Comparison of ENCODE assay signal across 8 cellular contexts in genomic region chr19:17052439-17052838, GRCh38. TPM values are rescaled to one million over a fixed set of nuclear protein-coding genes. Genes with fewer than 3 reads are reported as not detected.
DNase-seq lines count a peak whose midpoint lies in the region; ATAC-seq and TF ChIP-seq lines count a peak whose summit lies in the region.

No MANE protein-coding gene starts in this region.

- no peak overlapping the region for H3K9ac ChIP-seq in mammary epithelial cell (ENCODE audit: insufficient read depth, low read length)

- CTCF ChIA-PET in AG04450 (lab: Charles Lee) (interaction anchor here (0.5 to 5.5 kb wide), 13 partner anchors 9 to 337 kb away, joined by 3 to 66 read pairs (median 4); no protein-coding TSS in a partner anchor), mammary epithelial cell (lab: Charles Lee; ENCODE audit: low non-redundant PET) (interaction anchor here (0.6 kb wide), 2 partner anchors 92 to 257 kb away, joined by 3 to 5 read pairs; partner anchors contain the start of gene DDA1)

- intact Hi-C loops in mammary epithelial cell (cut with micrococcal nuclease) = loop anchor here (1.0 to 5.0 kb wide), 6 partner anchors 140 to 338 kb away; no protein-coding TSS in a partner anchor

- POLR2A ChIA-PET in AG04450 (lab: Yijun Ruan, JAX) = no interaction called here

- H4K20me1 ChIP-seq in mammary epithelial cell (ENCODE audit: insufficient read depth, low read length) = no peaks in the 10 kb centered on the region

- no peak overlapping the region for H2AFZ ChIP-seq in mammary epithelial cell (ENCODE audit: low read depth, low read length)

- 67% methylated on average over 5 of the region's 8 CpGs for WGBS in mammary epithelial cell (ENCODE audit: low coverage, missing lambda C conversion rate)
- 58 to 74% methylated on average over 8 of the region's 8 CpGs for WGBS in lung, 2 donors

- no TSS peak for BruUV-seq in mammary epithelial cell (replicated peaks; lab: Mats Ljungman, UMichigan)

- TF ChIP-seq CTCF in AG04450 (IDR thresholded peaks at IDR 0.05; ENCODE audit: low read depth, low read length) (peak; percentile 74), mammary epithelial cell (conservative IDR thresholded peaks at IDR 0.05 in 1 of 2, IDR thresholded peaks at IDR 0.05 in 1 of 2; ENCODE audit: extremely low read depth in 1 of 2, insufficient read depth in 1 of 2, low read depth in 1 of 2, low read length in 2 of 2) (peak; percentile 49 to 71), lung (IDR thresholded peaks at IDR 0.05; ENCODE audit: control extremely low read depth, extremely low read depth) (peak; percentile 39)

- no peaks in the 10 kb centered on the region for H3K36me3 ChIP-seq in mammary epithelial cell (ENCODE audit: insufficient read depth, low read length)
- H3K36me3 ChIP-seq in lung (ENCODE audit: control insufficient read depth in 2 of 2, insufficient read depth in 2 of 2, low read length in 2 of 2) = peaks cover 3 to 19% of the 10 kb centered on the region in 2 donors

- in situ Hi-C loops in mammary epithelial cell (cut with MboI; ENCODE audit: low sequenced_read_pairs in 2 of 2) = no loop called here

- DNase-seq in AG04450 (ENCODE audit: low read depth, low spot score) (no peak), GM03348 (ENCODE audit: low spot score) (peak; percentile 80), NCI-H774 (lab: John Stamatoyannopoulos, UW) (peak; percentile 6), mammary epithelial cell (peak; percentile 34), lung (ENCODE audit: low spot score) (peak; percentile 58), activated T-cell treated with anti-CD3 and anti-CD28 coated beads for 4 hours (no peak)
- DNase-seq in effector CD4-positive, alpha-beta T cell = no peak

- ATAC-seq in lung (ENCODE audit: insufficient read depth, low FRiP score) (no peak), GM19455 (IDR thresholded peaks at IDR 0.05; ENCODE audit: unreplicated experiment) (no peak)

- H3K27ac ChIP-seq in AG04450 (ENCODE audit: low read depth, low read length) = no peak overlapping the region
- H3K27ac ChIP-seq in mammary epithelial cell (ENCODE audit: insufficient read depth, low read depth, low read length) = no peak overlapping the region
- no peak overlapping the region for H3K27ac ChIP-seq in lung (ENCODE audit: low read depth in 1 of 2, low read length in 1 of 2)

- dilution Hi-C loops in mammary epithelial cell (cut with HindIII; ENCODE audit: low sequenced_read_pairs) = no loop called here

- no peak overlapping the region for H3K4me2 ChIP-seq in mammary epithelial cell (ENCODE audit: insufficient read depth, low read depth, low read length)

- H3K27me3 ChIP-seq in AG04450 (ENCODE audit: control insufficient read depth, insufficient read depth, low read length) (no peaks in the 10 kb centered on the region), mammary epithelial cell (ENCODE audit: insufficient read depth, low read length) (no peaks in the 10 kb centered on the region), lung (ENCODE audit: control insufficient read depth, insufficient read depth) (no peaks in the 10 kb centered on the region)

- H3K9me3 ChIP-seq in AG04450 (ENCODE audit: control insufficient read depth, insufficient read depth, low read length) (no peaks in the 10 kb centered on the region), mammary epithelial cell (replicated peaks; ENCODE audit: insufficient read depth, low read length) (no peaks in the 10 kb centered on the region), lung (ENCODE audit: control insufficient read depth in 2 of 2, insufficient read depth in 1 of 2, low read length in 1 of 2) (no peaks in the 10 kb centered on the region)

- H3K79me2 ChIP-seq in mammary epithelial cell (ENCODE audit: insufficient read depth, low read length) = no peaks in the 10 kb centered on the region

- no peak overlapping the region for H3K4me3 ChIP-seq in AG04450 (ENCODE audit: low read depth, low read length)
- H3K4me3 ChIP-seq in mammary epithelial cell (replicated peaks in 1 of 3; ENCODE audit: insufficient read depth in 1 of 3, low read depth in 2 of 3, low read length in 3 of 3) = no peak overlapping the region
- H3K4me3 ChIP-seq in lung = no peak overlapping the region

- no peaks in the 10 kb centered on the region for H3K4me1 ChIP-seq in mammary epithelial cell (ENCODE audit: insufficient read depth, low read length)
- no peaks in the 10 kb centered on the region for H3K4me1 ChIP-seq in lung (ENCODE audit: control insufficient read depth in 2 of 2, insufficient read depth in 2 of 2, low read length in 2 of 2)

RNA-seq across cellular contexts. Expression of gene HAUS8, which starts 22.8 kb away (rescaled TPM):
- polyA plus RNA-seq in AG04450 (2011; rRNA removed) = 4.6 and 4.9 TPM in 2 replicates
- polyA minus RNA-seq in AG04450 (2011; rRNA and poly(A)+ RNA removed) = 2.3 and 3.7 TPM in 2 replicates
- total RNA-seq in mammary epithelial cell = 10 to 100 TPM in 1 of 2 donors, 1 to 10 TPM in 1; 1.2 to 12.5 TPM
- polyA plus RNA-seq in mammary epithelial cell = 15.6 TPM
- polyA minus RNA-seq in mammary epithelial cell = 2.8 TPM
- total RNA-seq in lung = 1 to 10 TPM; 8.4 to 8.5 TPM
- polyA plus RNA-seq in lung = 10 to 100 TPM in 1 of 2 donors, 1 to 10 TPM in 1; 6.1 to 13.8 TPM

RNA-seq across cellular contexts. Expression of gene MYO9B, which starts 23.1 kb away (rescaled TPM):
- polyA plus RNA-seq in AG04450 (2011; rRNA removed) (34.5 and 42.5 TPM in 2 replicates), mammary epithelial cell (37.8 TPM), lung (10 to 100 TPM; 95.2 to 99.2 TPM)
- 81.8 and 112 TPM in 2 replicates for polyA minus RNA-seq in AG04450 (2011; rRNA and poly(A)+ RNA removed)
- total RNA-seq in mammary epithelial cell (10 to 100 TPM; 61.2 to 64.5 TPM), lung (100 to 1,000 TPM in 1 of 2 donors, 10 to 100 TPM in 1; 44.3 to 121 TPM)
- 61.1 TPM for polyA minus RNA-seq in mammary epithelial cell

RNA-seq across cellular contexts. Expression of gene CPAMD8, which starts 25.8 kb away (rescaled TPM):
- polyA plus RNA-seq in AG04450 (2011; rRNA removed) (0.38 and 0.56 TPM in 2 replicates), mammary epithelial cell (1.8 TPM), lung (10 to 100 TPM in 1 of 2 donors, 1 to 10 TPM in 1; 9.6 to 24.3 TPM)
- polyA minus RNA-seq in AG04450 (2011; rRNA and poly(A)+ RNA removed) = 0.35 and 0.37 TPM in 2 replicates
- total RNA-seq in mammary epithelial cell (1 to 10 TPM; 1.2 to 3.5 TPM), lung (100 to 1,000 TPM in 1 of 2 donors, 10 to 100 TPM in 1; 38.5 to 143 TPM)
- polyA minus RNA-seq in mammary epithelial cell = 11.2 TPM

Comparison
In these comparisons a context has a peak if more than half of its experiments do, and no peak if none do; other contexts are left out.
1. DNase-seq: peak in GM03348 (single experiment), NCI-H774 (single experiment), mammary epithelial cell (single experiment) and lung (single experiment); none in AG04450 (single experiment), effector CD4-positive, alpha-beta T cell (single experiment) and activated T-cell treated with anti-CD3 and anti-CD28 coated beads for 4 hours (single experiment).
2. Peak in every context shown above with its lines, with median percentiles within 50 percentile points of each other: CTCF ChIP-seq.